ENCODE assay signal across 1 cellular context in genomic region chr2:149587220-149587949, GRCh38.
TF ChIP-seq lines count a peak whose summit lies in the region.

Gene MMADHC, minus strand, starts transcription at chr2:149587775. Its CDS starts 678 bp downstream, at chr2:149587097.

TF ChIP-seq in GM12878, 131 proteins besides CTCF, POLR2A, EP300 and RAD21 (continued from another document and continues in another):
- TF ChIP-seq, protein P1, sequence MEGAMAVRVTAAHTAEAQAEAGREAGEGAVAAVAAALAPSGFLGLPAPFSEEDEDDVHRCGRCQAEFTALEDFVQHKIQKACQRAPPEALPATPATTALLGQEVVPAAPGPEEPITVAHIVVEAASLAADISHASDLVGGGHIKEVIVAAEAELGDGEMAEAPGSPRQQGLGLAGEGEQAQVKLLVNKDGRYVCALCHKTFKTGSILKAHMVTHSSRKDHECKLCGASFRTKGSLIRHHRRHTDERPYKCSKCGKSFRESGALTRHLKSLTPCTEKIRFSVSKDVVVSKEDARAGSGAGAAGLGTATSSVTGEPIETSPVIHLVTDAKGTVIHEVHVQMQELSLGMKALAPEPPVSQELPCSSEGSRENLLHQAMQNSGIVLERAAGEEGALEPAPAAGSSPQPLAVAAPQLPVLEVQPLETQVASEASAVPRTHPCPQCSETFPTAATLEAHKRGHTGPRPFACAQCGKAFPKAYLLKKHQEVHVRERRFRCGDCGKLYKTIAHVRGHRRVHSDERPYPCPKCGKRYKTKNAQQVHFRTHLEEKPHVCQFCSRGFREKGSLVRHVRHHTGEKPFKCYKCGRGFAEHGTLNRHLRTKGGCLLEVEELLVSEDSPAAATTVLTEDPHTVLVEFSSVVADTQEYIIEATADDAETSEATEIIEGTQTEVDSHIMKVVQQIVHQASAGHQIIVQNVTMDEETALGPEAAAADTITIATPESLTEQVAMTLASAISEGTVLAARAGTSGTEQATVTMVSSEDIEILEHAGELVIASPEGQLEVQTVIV (IDR thresholded peaks at IDR 0.05; ENCODE audit: borderline replicate concordance, partially characterized antibody) = peak; percentile 33
- TF ChIP-seq SP1 (IDR thresholded peaks at IDR 0.05; ENCODE audit: low read depth, low read length) (peak; percentile 16), SREBF2 (IDR thresholded peaks at IDR 0.05; ENCODE audit: low read length) (no peak), SRF (IDR thresholded peaks at IDR 0.05; ENCODE audit: low read depth in 2 of 2, low read length in 2 of 2) (peak; percentile 62 to 94; a peak in 3 of 4 replicates), RUNX3 (IDR thresholded peaks at IDR 0.05; ENCODE audit: low read length) (peak; percentile 56), EGR1 (IDR thresholded peaks at IDR 0.05; ENCODE audit: borderline replicate concordance in 1 of 2, low read depth in 2 of 2, low read length in 2 of 2) (0 out of 3 replicates have a peak, but pooled peaks of 1 of the 2 experiments have one; percentile 53), KAT2A (conservative IDR thresholded peaks at IDR 0.05; ENCODE audit: control insufficient read depth, low read depth, low read length) (no peak), TAF1 (IDR thresholded peaks at IDR 0.05; ENCODE audit: borderline replicate concordance, low read depth, low read length) (peak; percentile 96), ATF7 (IDR thresholded peaks at IDR 0.05; ENCODE audit: low read depth) (peak; percentile 48; the same call in 1 of the 2 replicates), HDGF (IDR thresholded peaks at IDR 0.05) (peak; percentile 87; the same call in 1 of the 2 replicates), PAX8 (IDR thresholded peaks at IDR 0.05) (0 out of 2 replicates have a peak, but pooled peaks have one; percentile 23), FOXK2 (IDR thresholded peaks at IDR 0.05) (no peak), BCL11A (IDR thresholded peaks at IDR 0.05; ENCODE audit: low read depth, low read length) (0 out of 2 replicates have a peak, but pooled peaks have one; percentile 1), YY1 (IDR thresholded peaks at IDR 0.05; ENCODE audit: low read depth, low read length) (peak; percentile 99), MEF2A (IDR thresholded peaks at IDR 0.05; ENCODE audit: insufficient read depth, low read depth, low read length) (no peak), MTA2 (IDR thresholded peaks at IDR 0.05; ENCODE audit: low read depth) (no peak), CHD4 (IDR thresholded peaks at IDR 0.05) (no peak), SPI1 (IDR thresholded peaks at IDR 0.05; ENCODE audit: borderline replicate concordance, insufficient read depth, low read depth, low read length) (peak; percentile 46; the same call in 1 of the 2 replicates), WRNIP1 (IDR thresholded peaks at IDR 0.05; ENCODE audit: borderline replicate concordance, low read depth, low read length) (peak; percentile 54; the same call in 1 of the 2 replicates), STAT1 (conservative IDR thresholded peaks at IDR 0.05) (no peak), TCF3 (IDR thresholded peaks at IDR 0.05; ENCODE audit: borderline replicate concordance, insufficient read depth, low read depth, low read length) (peak; percentile 74; the same call in 1 of the 2 replicates), CREB1 (IDR thresholded peaks at IDR 0.05; ENCODE audit: low read depth) (peak; percentile 83), CBX5 (IDR thresholded peaks at IDR 0.05; ENCODE audit: low read depth) (no peak), NRF1 (conservative IDR thresholded peaks at IDR 0.05; ENCODE audit: low read depth, low read length) (peak; percentile 78), SKIL (IDR thresholded peaks at IDR 0.05; ENCODE audit: low read depth, poor library complexity, severe bottlenecking) (peak; percentile 43), SMAD5 (IDR thresholded peaks at IDR 0.05; ENCODE audit: low read depth) (peak; percentile 92), TCF12 (IDR thresholded peaks at IDR 0.05; ENCODE audit: low read depth, low read length) (peak; percentile 78), IRF4 (IDR thresholded peaks at IDR 0.05; ENCODE audit: low read depth, low read length) (0 out of 2 replicates have a peak, but pooled peaks have one; percentile 34), IKZF2 (IDR thresholded peaks at IDR 0.05) (peak; percentile 12 to 55; a peak in 2 of 4 replicates), TARDBP (IDR thresholded peaks at IDR 0.05; ENCODE audit: borderline replicate concordance) (peak; percentile 18; the same call in 1 of the 2 replicates), BACH1 (IDR thresholded peaks at IDR 0.05; ENCODE audit: borderline replicate concordance) (peak; percentile 51; the same call in 1 of the 2 replicates), CHD1 (IDR thresholded peaks at IDR 0.05; ENCODE audit: low read depth, low read length) (peak; percentile 3; the same call in 1 of the 2 replicates), HCFC1 (IDR thresholded peaks at IDR 0.05; ENCODE audit: low read length) (peak; percentile 69), PML (IDR thresholded peaks at IDR 0.05; ENCODE audit: low read length) (no peak; the same call in none of the 2 replicates), NFIC (IDR thresholded peaks at IDR 0.05; ENCODE audit: low read depth, low read length) (no peak), ATF2 (IDR thresholded peaks at IDR 0.05; ENCODE audit: low read length) (no peak), SIX5 (IDR thresholded peaks at IDR 0.05; ENCODE audit: low read depth, low read length, severe bottlenecking) (peak; percentile 33), ZNF274 (IDR thresholded peaks at IDR 0.05; ENCODE audit: insufficient read depth, insufficient read length) (no peak), MYB (IDR thresholded peaks at IDR 0.05; ENCODE audit: borderline replicate concordance, low read depth, low read length) (0 out of 2 replicates have a peak, but pooled peaks have one; percentile 39), ZNF207 (IDR thresholded peaks at IDR 0.05; ENCODE audit: borderline replicate concordance) (peak; percentile 78; the same call in 1 of the 2 replicates)
- TF ChIP-seq, protein P2, sequence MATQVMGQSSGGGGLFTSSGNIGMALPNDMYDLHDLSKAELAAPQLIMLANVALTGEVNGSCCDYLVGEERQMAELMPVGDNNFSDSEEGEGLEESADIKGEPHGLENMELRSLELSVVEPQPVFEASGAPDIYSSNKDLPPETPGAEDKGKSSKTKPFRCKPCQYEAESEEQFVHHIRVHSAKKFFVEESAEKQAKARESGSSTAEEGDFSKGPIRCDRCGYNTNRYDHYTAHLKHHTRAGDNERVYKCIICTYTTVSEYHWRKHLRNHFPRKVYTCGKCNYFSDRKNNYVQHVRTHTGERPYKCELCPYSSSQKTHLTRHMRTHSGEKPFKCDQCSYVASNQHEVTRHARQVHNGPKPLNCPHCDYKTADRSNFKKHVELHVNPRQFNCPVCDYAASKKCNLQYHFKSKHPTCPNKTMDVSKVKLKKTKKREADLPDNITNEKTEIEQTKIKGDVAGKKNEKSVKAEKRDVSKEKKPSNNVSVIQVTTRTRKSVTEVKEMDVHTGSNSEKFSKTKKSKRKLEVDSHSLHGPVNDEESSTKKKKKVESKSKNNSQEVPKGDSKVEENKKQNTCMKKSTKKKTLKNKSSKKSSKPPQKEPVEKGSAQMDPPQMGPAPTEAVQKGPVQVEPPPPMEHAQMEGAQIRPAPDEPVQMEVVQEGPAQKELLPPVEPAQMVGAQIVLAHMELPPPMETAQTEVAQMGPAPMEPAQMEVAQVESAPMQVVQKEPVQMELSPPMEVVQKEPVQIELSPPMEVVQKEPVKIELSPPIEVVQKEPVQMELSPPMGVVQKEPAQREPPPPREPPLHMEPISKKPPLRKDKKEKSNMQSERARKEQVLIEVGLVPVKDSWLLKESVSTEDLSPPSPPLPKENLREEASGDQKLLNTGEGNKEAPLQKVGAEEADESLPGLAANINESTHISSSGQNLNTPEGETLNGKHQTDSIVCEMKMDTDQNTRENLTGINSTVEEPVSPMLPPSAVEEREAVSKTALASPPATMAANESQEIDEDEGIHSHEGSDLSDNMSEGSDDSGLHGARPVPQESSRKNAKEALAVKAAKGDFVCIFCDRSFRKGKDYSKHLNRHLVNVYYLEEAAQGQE (IDR thresholded peaks at IDR 0.05; ENCODE audit: low read depth, low read length) = peak; percentile 35; the same call in 1 of the 2 replicates
- TF ChIP-seq, protein P3, sequence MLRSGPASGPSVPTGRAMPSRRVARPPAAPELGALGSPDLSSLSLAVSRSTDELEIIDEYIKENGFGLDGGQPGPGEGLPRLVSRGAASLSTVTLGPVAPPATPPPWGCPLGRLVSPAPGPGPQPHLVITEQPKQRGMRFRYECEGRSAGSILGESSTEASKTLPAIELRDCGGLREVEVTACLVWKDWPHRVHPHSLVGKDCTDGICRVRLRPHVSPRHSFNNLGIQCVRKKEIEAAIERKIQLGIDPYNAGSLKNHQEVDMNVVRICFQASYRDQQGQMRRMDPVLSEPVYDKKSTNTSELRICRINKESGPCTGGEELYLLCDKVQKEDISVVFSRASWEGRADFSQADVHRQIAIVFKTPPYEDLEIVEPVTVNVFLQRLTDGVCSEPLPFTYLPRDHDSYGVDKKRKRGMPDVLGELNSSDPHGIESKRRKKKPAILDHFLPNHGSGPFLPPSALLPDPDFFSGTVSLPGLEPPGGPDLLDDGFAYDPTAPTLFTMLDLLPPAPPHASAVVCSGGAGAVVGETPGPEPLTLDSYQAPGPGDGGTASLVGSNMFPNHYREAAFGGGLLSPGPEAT (IDR thresholded peaks at IDR 0.05; ENCODE audit: low read depth) = peak; percentile 89
- TF ChIP-seq, protein P4, sequence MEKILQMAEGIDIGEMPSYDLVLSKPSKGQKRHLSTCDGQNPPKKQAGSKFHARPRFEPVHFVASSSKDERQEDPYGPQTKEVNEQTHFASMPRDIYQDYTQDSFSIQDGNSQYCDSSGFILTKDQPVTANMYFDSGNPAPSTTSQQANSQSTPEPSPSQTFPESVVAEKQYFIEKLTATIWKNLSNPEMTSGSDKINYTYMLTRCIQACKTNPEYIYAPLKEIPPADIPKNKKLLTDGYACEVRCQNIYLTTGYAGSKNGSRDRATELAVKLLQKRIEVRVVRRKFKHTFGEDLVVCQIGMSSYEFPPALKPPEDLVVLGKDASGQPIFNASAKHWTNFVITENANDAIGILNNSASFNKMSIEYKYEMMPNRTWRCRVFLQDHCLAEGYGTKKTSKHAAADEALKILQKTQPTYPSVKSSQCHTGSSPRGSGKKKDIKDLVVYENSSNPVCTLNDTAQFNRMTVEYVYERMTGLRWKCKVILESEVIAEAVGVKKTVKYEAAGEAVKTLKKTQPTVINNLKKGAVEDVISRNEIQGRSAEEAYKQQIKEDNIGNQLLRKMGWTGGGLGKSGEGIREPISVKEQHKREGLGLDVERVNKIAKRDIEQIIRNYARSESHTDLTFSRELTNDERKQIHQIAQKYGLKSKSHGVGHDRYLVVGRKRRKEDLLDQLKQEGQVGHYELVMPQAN (conservative IDR thresholded peaks at IDR 0.05) = peak; percentile 68; the same call in 1 of the 2 replicates
- TF ChIP-seq, protein P5, sequence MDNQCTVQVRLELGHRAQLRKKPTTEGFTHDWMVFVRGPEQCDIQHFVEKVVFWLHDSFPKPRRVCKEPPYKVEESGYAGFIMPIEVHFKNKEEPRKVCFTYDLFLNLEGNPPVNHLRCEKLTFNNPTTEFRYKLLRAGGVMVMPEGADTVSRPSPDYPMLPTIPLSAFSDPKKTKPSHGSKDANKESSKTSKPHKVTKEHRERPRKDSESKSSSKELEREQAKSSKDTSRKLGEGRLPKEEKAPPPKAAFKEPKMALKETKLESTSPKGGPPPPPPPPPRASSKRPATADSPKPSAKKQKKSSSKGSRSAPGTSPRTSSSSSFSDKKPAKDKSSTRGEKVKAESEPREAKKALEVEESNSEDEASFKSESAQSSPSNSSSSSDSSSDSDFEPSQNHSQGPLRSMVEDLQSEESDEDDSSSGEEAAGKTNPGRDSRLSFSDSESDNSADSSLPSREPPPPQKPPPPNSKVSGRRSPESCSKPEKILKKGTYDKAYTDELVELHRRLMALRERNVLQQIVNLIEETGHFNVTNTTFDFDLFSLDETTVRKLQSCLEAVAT (IDR thresholded peaks at IDR 0.05) = peak; percentile 100
- TF ChIP-seq, protein P6, sequence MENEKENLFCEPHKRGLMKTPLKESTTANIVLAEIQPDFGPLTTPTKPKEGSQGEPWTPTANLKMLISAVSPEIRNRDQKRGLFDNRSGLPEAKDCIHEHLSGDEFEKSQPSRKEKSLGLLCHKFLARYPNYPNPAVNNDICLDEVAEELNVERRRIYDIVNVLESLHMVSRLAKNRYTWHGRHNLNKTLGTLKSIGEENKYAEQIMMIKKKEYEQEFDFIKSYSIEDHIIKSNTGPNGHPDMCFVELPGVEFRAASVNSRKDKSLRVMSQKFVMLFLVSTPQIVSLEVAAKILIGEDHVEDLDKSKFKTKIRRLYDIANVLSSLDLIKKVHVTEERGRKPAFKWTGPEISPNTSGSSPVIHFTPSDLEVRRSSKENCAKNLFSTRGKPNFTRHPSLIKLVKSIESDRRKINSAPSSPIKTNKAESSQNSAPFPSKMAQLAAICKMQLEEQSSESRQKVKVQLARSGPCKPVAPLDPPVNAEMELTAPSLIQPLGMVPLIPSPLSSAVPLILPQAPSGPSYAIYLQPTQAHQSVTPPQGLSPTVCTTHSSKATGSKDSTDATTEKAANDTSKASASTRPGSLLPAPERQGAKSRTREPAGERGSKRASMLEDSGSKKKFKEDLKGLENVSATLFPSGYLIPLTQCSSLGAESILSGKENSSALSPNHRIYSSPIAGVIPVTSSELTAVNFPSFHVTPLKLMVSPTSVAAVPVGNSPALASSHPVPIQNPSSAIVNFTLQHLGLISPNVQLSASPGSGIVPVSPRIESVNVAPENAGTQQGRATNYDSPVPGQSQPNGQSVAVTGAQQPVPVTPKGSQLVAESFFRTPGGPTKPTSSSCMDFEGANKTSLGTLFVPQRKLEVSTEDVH (IDR thresholded peaks at IDR 0.05; ENCODE audit: low read depth, partially characterized antibody) = peak; percentile 36
